In genomic region chr10:29554660-29555059, GRCh38 we compare ENCODE assay signal across 12 cellular contexts.
DNase-seq lines count a peak whose midpoint lies in the region; ATAC-seq and TF ChIP-seq lines count a peak whose summit lies in the region.
"Had no signal": no experiment of that assay in that cellular context is flagged by ENCODE, and none has a peak within 500 bp of the region (broad histone marks: within the 10 kb centered on the region; RNA-seq: fewer than 3 reads in every experiment).

No MANE protein-coding gene starts in this region.

- H3K36me3 Mint-ChIP-seq in neural crest cell (ENCODE audit: low read depth), result peaks cover 17% of the 10 kb centered on the region

- H3K4me3 Mint-ChIP-seq in neural crest cell, result peak overlapping the region; percentile 39
- H3K4me3 Mint-ChIP-seq: T-helper 17 cell had no signal

- H3K9me3 Mint-ChIP-seq in neural crest cell, result no peaks in the 10 kb centered on the region

- H3K27ac Mint-ChIP-seq in neural crest cell (ENCODE audit: unreplicated experiment), result peak overlapping the region; percentile 91
- H3K27ac Mint-ChIP-seq: T-helper 17 cell had no signal

- no peak for ATAC-seq in HG03045 (IDR thresholded peaks at IDR 0.05; ENCODE audit: unreplicated experiment)
- ATAC-seq: right lobe of liver, T-helper 17 cell had no signal

- peaks cover 52% of the 10 kb centered on the region for H3K4me1 Mint-ChIP-seq in neural crest cell
- H3K4me1 Mint-ChIP-seq: T-helper 17 cell had no signal

- DNase-seq in AG10803 (ENCODE audit: low read depth) (peak; percentile 38), HT1080 (ENCODE audit: low read depth) (peak; percentile 37), astrocyte of the hippocampus (ENCODE audit: low read depth, low spot score) (peak; percentile 61), neural crest cell (ENCODE audit: low read depth, low spot score) (no peak), SHP77 treated with DMSO at 0.1 percent for 48 hours (lab: John Stamatoyannopoulos, UW) (no peak), NCI-H187 treated with DMSO at 0.1 percent for 48 hours (lab: John Stamatoyannopoulos, UW) (no peak)
- DNase-seq in activated T-cell treated with anti-CD3 and anti-CD28 coated beads, Interleukin-2, amount 50 U/mL, for 1 hour, result no peak
- DNase-seq: NCI-H524 treated with DMSO at 0.1 percent for 48 hours, right lobe of liver, T-helper 17 cell had no signal

- H3K27me3 Mint-ChIP-seq in neural crest cell (ENCODE audit: low read depth), result no peaks in the 10 kb centered on the region
- H3K27me3 Mint-ChIP-seq: T-helper 17 cell had no signal

- peak; percentile 24; the same call in 1 of the 2 replicates for TF ChIP-seq CTCF in AG10803 (conservative IDR thresholded peaks at IDR 0.05; ENCODE audit: low read length)
- TF ChIP-seq CTCF in neural crest cell (conservative IDR thresholded peaks at IDR 0.05), result no peak

- no peak overlapping the region for H3K4me3 ChIP-seq in AG10803 (ENCODE audit: low read length)
- H3K4me3 ChIP-seq: K562, right lobe of liver had no signal

Comparison
In these comparisons a context has a peak if more than half of its experiments do, and no peak if none do; other contexts are left out.
1. DNase-seq: peak in AG10803 (single experiment), HT1080 (single experiment) and astrocyte of the hippocampus (single experiment); none in neural crest cell (single experiment), SHP77 treated with DMSO at 0.1 percent for 48 hours (single experiment), NCI-H187 treated with DMSO at 0.1 percent for 48 hours (single experiment) and activated T-cell treated with anti-CD3 and anti-CD28 coated beads, Interleukin-2, amount 50 U/mL, for 1 hour (single experiment).